ENCODE assay signal across 15 cellular contexts in genomic region chr9:99967457-99967856, GRCh38.
A peak's percentile ranks its signal among the peaks of the same experiment; 100 is the strongest.
DNase-seq lines count a peak whose midpoint lies in the region; ATAC-seq and TF ChIP-seq lines count a peak whose summit lies in the region.
"Had no signal": no experiment of that assay in that cellular context is flagged by ENCODE, and none has a peak within 500 bp of the region (broad histone marks: within the 10 kb centered on the region; RNA-seq: fewer than 3 reads in every experiment).

No MANE protein-coding gene starts in this region.

- no peaks in the 10 kb centered on the region for H3K9me3 ChIP-seq in iPS-18a (ENCODE audit: control insufficient read depth, low read depth, low read length)
- H3K9me3 ChIP-seq in tibial artery, result no peaks in the 10 kb centered on the region
- H3K9me3 ChIP-seq in prostate gland, result no peaks in the 10 kb centered on the region
- no peaks in the 10 kb centered on the region for H3K9me3 ChIP-seq in gastrocnemius medialis
- H3K9me3 ChIP-seq: BLaER1 had no signal

- POLR2A ChIA-PET in T-cell (lab: Charles Lee), result interaction anchor here in 1 of 2 donors (0.8 kb wide), 1 partner anchor 244 kb away, joined by 5 read pairs; no protein-coding TSS in a partner anchor

- no peaks in the 10 kb centered on the region for H3K4me1 Mint-ChIP-seq in activated naive CD4-positive, alpha-beta T cell treated with anti-CD3 and anti-CD28 coated beads, Interleukin-2, amount 50 U/mL, for 24 hours
- no peaks in the 10 kb centered on the region for H3K4me1 Mint-ChIP-seq in activated naive CD4-positive, alpha-beta T cell treated with anti-CD3 and anti-CD28 coated beads for 36 hours (ENCODE audit: low read depth)
- H3K4me1 Mint-ChIP-seq in T-cell, result no peaks in the 10 kb centered on the region
- no peaks in the 10 kb centered on the region for H3K4me1 Mint-ChIP-seq in stimulated activated naive CD8-positive, alpha-beta T cell treated with anti-CD3 and anti-CD28 coated beads, Interleukin-15, amount 100 ng/mL, for 72 hours
- H3K4me1 Mint-ChIP-seq: IgD-negative memory B cell had no signal

- peak overlapping the region; percentile 7 for H3K27ac Mint-ChIP-seq in activated naive CD4-positive, alpha-beta T cell treated with anti-CD3 and anti-CD28 coated beads, Interleukin-2, amount 50 U/mL, for 24 hours
- H3K27ac Mint-ChIP-seq in activated naive CD4-positive, alpha-beta T cell treated with anti-CD3 and anti-CD28 coated beads for 36 hours, result no peak overlapping the region
- H3K27ac Mint-ChIP-seq in T-cell, result peak overlapping the region; percentile 0 to 29
- H3K27ac Mint-ChIP-seq in stimulated activated naive CD8-positive, alpha-beta T cell treated with anti-CD3 and anti-CD28 coated beads, Interleukin-15, amount 100 ng/mL, for 72 hours, result no peak overlapping the region
- H3K27ac Mint-ChIP-seq: HFFc6 had no signal

- H3K27me3 Mint-ChIP-seq in activated naive CD4-positive, alpha-beta T cell treated with anti-CD3 and anti-CD28 coated beads, Interleukin-2, amount 50 U/mL, for 24 hours, result no peaks in the 10 kb centered on the region
- H3K27me3 Mint-ChIP-seq in activated naive CD4-positive, alpha-beta T cell treated with anti-CD3 and anti-CD28 coated beads for 36 hours (ENCODE audit: low read depth), result no peaks in the 10 kb centered on the region
- H3K27me3 Mint-ChIP-seq in T-cell, result no peaks in the 10 kb centered on the region
- no peaks in the 10 kb centered on the region for H3K27me3 Mint-ChIP-seq in stimulated activated naive CD8-positive, alpha-beta T cell treated with anti-CD3 and anti-CD28 coated beads, Interleukin-15, amount 100 ng/mL, for 72 hours
- H3K27me3 Mint-ChIP-seq: IgD-negative memory B cell had no signal

- H3K27ac ChIP-seq in iPS-18a (ENCODE audit: low read length), result no peak overlapping the region
- H3K27ac ChIP-seq in tibial artery, result no peak overlapping the region
- H3K27ac ChIP-seq in prostate gland, result no peak overlapping the region
- no peak overlapping the region for H3K27ac ChIP-seq in gastrocnemius medialis
- H3K27ac ChIP-seq: BLaER1, RWPE1 had no signal

- H3K9ac ChIP-seq in iPS-18a (ENCODE audit: low read length), result no peak overlapping the region
- H3K9ac ChIP-seq: BLaER1 had no signal

- in situ Hi-C loops in gastrocnemius medialis (cut with MboI; ENCODE audit: low sequenced_read_pairs in 4 of 4), result no loop called here

- no peaks in the 10 kb centered on the region for H3K9me3 Mint-ChIP-seq in activated naive CD4-positive, alpha-beta T cell treated with anti-CD3 and anti-CD28 coated beads, Interleukin-2, amount 50 U/mL, for 24 hours
- no peaks in the 10 kb centered on the region for H3K9me3 Mint-ChIP-seq in activated naive CD4-positive, alpha-beta T cell treated with anti-CD3 and anti-CD28 coated beads for 36 hours
- H3K9me3 Mint-ChIP-seq in T-cell, result no peaks in the 10 kb centered on the region
- H3K9me3 Mint-ChIP-seq in stimulated activated naive CD8-positive, alpha-beta T cell treated with anti-CD3 and anti-CD28 coated beads, Interleukin-15, amount 100 ng/mL, for 72 hours, result no peaks in the 10 kb centered on the region
- H3K9me3 Mint-ChIP-seq: HFFc6, IgD-negative memory B cell had no signal

- no peak overlapping the region for H3K4me3 Mint-ChIP-seq in activated naive CD4-positive, alpha-beta T cell treated with anti-CD3 and anti-CD28 coated beads, Interleukin-2, amount 50 U/mL, for 24 hours
- no peak overlapping the region for H3K4me3 Mint-ChIP-seq in activated naive CD4-positive, alpha-beta T cell treated with anti-CD3 and anti-CD28 coated beads for 36 hours
- H3K4me3 Mint-ChIP-seq in T-cell, result no peak overlapping the region
- no peak overlapping the region for H3K4me3 Mint-ChIP-seq in stimulated activated naive CD8-positive, alpha-beta T cell treated with anti-CD3 and anti-CD28 coated beads, Interleukin-15, amount 100 ng/mL, for 72 hours
- H3K4me3 Mint-ChIP-seq: HFFc6, IgD-negative memory B cell had no signal

- WGBS in prostate gland, result 84% methylated on average over 2 of the region's 2 CpGs

- CTCF ChIA-PET in activated naive CD4-positive, alpha-beta T cell treated with anti-CD3 and anti-CD28 coated beads for 36 hours (lab: Charles Lee), result no interaction called here
- CTCF ChIA-PET in T-cell (lab: Charles Lee), result no interaction called here

- peaks cover 22% of the 10 kb centered on the region for H3K36me3 Mint-ChIP-seq in activated naive CD4-positive, alpha-beta T cell treated with anti-CD3 and anti-CD28 coated beads, Interleukin-2, amount 50 U/mL, for 24 hours
- peaks cover 11% of the 10 kb centered on the region for H3K36me3 Mint-ChIP-seq in activated naive CD4-positive, alpha-beta T cell treated with anti-CD3 and anti-CD28 coated beads for 36 hours (ENCODE audit: low read depth)
- peaks cover 37% of the 10 kb centered on the region for H3K36me3 Mint-ChIP-seq in T-cell

- TF ChIP-seq POLR2A in prostate gland (IDR thresholded peaks at IDR 0.05) (no peak), gastrocnemius medialis (IDR thresholded peaks at IDR 0.05) (no peak)

- intact Hi-C loops in activated naive CD4-positive, alpha-beta T cell treated with anti-CD3 and anti-CD28 coated beads for 36 hours (cut with micrococcal nuclease), result no loop called here
- intact Hi-C loops in tibial artery (cut with DNase I; ENCODE audit: low total_unique reads) (no loop called here), prostate gland (cut with DNase I) (no loop called here), gastrocnemius medialis (cut with DNase I; ENCODE audit: low total_unique reads) (no loop called here)

- no peak for ATAC-seq in T-cell (replicated peaks in 1 of 4)
- no peak for ATAC-seq in gastrocnemius medialis
- ATAC-seq in stimulated activated naive CD8-positive, alpha-beta T cell treated with anti-CD3 and anti-CD28 coated beads, Interleukin-15, amount 100 ng/mL, for 72 hours, result no peak

- H3K36me3 ChIP-seq in iPS-18a (ENCODE audit: control insufficient read depth, low read depth, low read length) (no peaks in the 10 kb centered on the region), tibial artery (peaks cover 3 to 50% (median 16%) of the 10 kb centered on the region in 3 donors), prostate gland (no peaks in the 10 kb centered on the region), gastrocnemius medialis (peaks cover 0 to 23% of the 10 kb centered on the region in 2 donors)

- no peaks in the 10 kb centered on the region for H3K27me3 ChIP-seq in iPS-18a (ENCODE audit: control insufficient read depth, insufficient read depth, low read length)
- H3K27me3 ChIP-seq in tibial artery, result no peaks in the 10 kb centered on the region
- no peaks in the 10 kb centered on the region for H3K27me3 ChIP-seq in prostate gland (replicated peaks; ENCODE audit: insufficient read depth)
- no peaks in the 10 kb centered on the region for H3K27me3 ChIP-seq in gastrocnemius medialis
- H3K27me3 ChIP-seq: BLaER1 had no signal

- H3K4me3 ChIP-seq in iPS-18a (ENCODE audit: low read length) (peak overlapping the region; percentile 8), tibial artery (no peak overlapping the region), prostate gland (no peak overlapping the region), gastrocnemius medialis (no peak overlapping the region)
- H3K4me3 ChIP-seq: BLaER1 had no signal

- no peak for TF ChIP-seq CTCF in tibial artery (IDR thresholded peaks at IDR 0.05)
- TF ChIP-seq CTCF in prostate gland (IDR thresholded peaks at IDR 0.05), result no peak
- TF ChIP-seq CTCF in gastrocnemius medialis (IDR thresholded peaks at IDR 0.05 in 4 of 5, conservative IDR thresholded peaks at IDR 0.05 in 1 of 5), result no peak

- H3K4me1 ChIP-seq in iPS-18a (ENCODE audit: control insufficient read depth, low read depth, low read length), result peaks cover 26% of the 10 kb centered on the region
- H3K4me1 ChIP-seq in tibial artery, result no peaks in the 10 kb centered on the region
- no peaks in the 10 kb centered on the region for H3K4me1 ChIP-seq in prostate gland (replicated peaks)
- H3K4me1 ChIP-seq in gastrocnemius medialis, result no peaks in the 10 kb centered on the region
- H3K4me1 ChIP-seq: BLaER1 had no signal

- DNase-seq in activated naive CD4-positive, alpha-beta T cell treated with anti-CD3 and anti-CD28 coated beads for 36 hours, result no peak
- no peak for DNase-seq in T-cell
- no peak for DNase-seq in tibial artery
- DNase-seq in prostate gland (ENCODE audit: low spot score), result no peak
- DNase-seq in gastrocnemius medialis, result no peak
- no peak for DNase-seq in stimulated activated naive CD8-positive, alpha-beta T cell treated with anti-CD3 and anti-CD28 coated beads, Interleukin-15, amount 100 ng/mL, for 72 hours
- DNase-seq: GOT3, HFFc6, NCI-H2029 treated with DMSO at 0.1 percent for 48 hours, NCI-H774 had no signal

Comparison
In these comparisons a context has a peak if more than half of its experiments do, and no peak if none do; other contexts are left out.
1. H3K27ac Mint-ChIP-seq: peak in activated naive CD4-positive, alpha-beta T cell treated with anti-CD3 and anti-CD28 coated beads, Interleukin-2, amount 50 U/mL, for 24 hours (single experiment) and T-cell (2 of 2); none in activated naive CD4-positive, alpha-beta T cell treated with anti-CD3 and anti-CD28 coated beads for 36 hours (single experiment) and stimulated activated naive CD8-positive, alpha-beta T cell treated with anti-CD3 and anti-CD28 coated beads, Interleukin-15, amount 100 ng/mL, for 72 hours (0 of 2).